ENCODE assay signal across 27 cellular contexts in genomic region chr6:127550403-127550802, GRCh38. TPM values are rescaled to one million over a fixed set of nuclear protein-coding genes. Genes with fewer than 3 reads are reported as not detected.
DNase-seq lines count a peak whose midpoint lies in the region; ATAC-seq, FAIRE-seq and TF ChIP-seq lines count a peak whose summit lies in the region.
"Had no signal": no experiment of that assay in that cellular context is flagged by ENCODE, and none has a peak within 500 bp of the region (broad histone marks: within the 10 kb centered on the region; RNA-seq: fewer than 3 reads in every experiment).

No MANE protein-coding gene starts in this region.

- H3K36me3 Mint-ChIP-seq in astrocyte (ENCODE audit: low read depth, unreplicated experiment) (no peaks in the 10 kb centered on the region), Caco-2 (ENCODE audit: insufficient read depth, unreplicated experiment) (no peaks in the 10 kb centered on the region)
- H3K36me3 Mint-ChIP-seq: CD8-positive, alpha-beta T cell; natural killer cell; stimulated activated naive B cell treated with anti-CD40 and anti-IgM and Interleukin-4, amounts not matched to agents 10 μg/mL and 1 μg/mL and 100 μg/mL, for 72 hours had no signal

- POLR2A ChIA-PET in Caco-2 (lab: Charles Lee), result no interaction called here

- H3K4me3 ChIP-seq in astrocyte (ENCODE audit: insufficient read depth, low read depth, low read length) (no peak overlapping the region), foreskin fibroblast (ENCODE audit: low read depth in 1 of 2, low read length in 2 of 2) (no peak overlapping the region), upper lobe of right lung (no peak overlapping the region), Caco-2 (ENCODE audit: low read depth, low read length) (no peak overlapping the region), testis (no peak overlapping the region)
- H3K4me3 ChIP-seq: gastrocnemius medialis, PC-9, psoas muscle, SK-N-MC had no signal

- ATAC-seq in upper lobe of right lung (peak; percentile 76), HG03565 (IDR thresholded peaks at IDR 0.05; ENCODE audit: unreplicated experiment) (no peak)
- ATAC-seq: CD8-positive, alpha-beta T cell; gastrocnemius medialis; HCT116; HepG2; natural killer cell; psoas muscle; stimulated activated naive B cell treated with anti-CD40 and anti-IgM and Interleukin-4, amounts not matched to agents 10 μg/mL and 1 μg/mL and 100 μg/mL, for 72 hours had no signal

- no peak overlapping the region for H2AFZ ChIP-seq in astrocyte (ENCODE audit: low read depth, low read length)

- DNase-seq in NCI-H446 treated with DMSO at 0.1 percent for 48 hours (lab: John Stamatoyannopoulos, UW) (peak; percentile 22), NCI-H446 (lab: John Stamatoyannopoulos, UW) (no peak), astrocyte (ENCODE audit: low read depth) (peak; percentile 74), foreskin fibroblast (peak; percentile 59 to 78), upper lobe of right lung (no peak), Caco-2 (no peak), testis (no peak)
- DNase-seq: activated CD4-positive, alpha-beta T cell treated with anti-CD3 and anti-CD28 coated beads for 4 hours; activated CD8-positive, alpha-beta memory T cell treated with anti-CD3 and anti-CD28 coated beads, Interleukin-2, amount 50 U/mL, for 4 hours; activated naive CD4-positive, alpha-beta T cell treated with anti-CD3 and anti-CD28 coated beads for 36 hours; CD8-positive, alpha-beta T cell; gastrocnemius medialis; GF-D8; natural killer cell; NCI-H1930; NCI-H526 treated with DMSO at 0.1 percent for 48 hours; PC-9; psoas muscle; stimulated activated naive B cell treated with anti-CD40 and anti-IgM and Interleukin-4, amounts not matched to agents 10 μg/mL and 1 μg/mL and 100 μg/mL, for 72 hours; T-helper 9 cell; trophoblast cell had no signal

- H3K9me3 Mint-ChIP-seq in astrocyte (ENCODE audit: unreplicated experiment) (no peaks in the 10 kb centered on the region), Caco-2 (ENCODE audit: unreplicated experiment) (no peaks in the 10 kb centered on the region)
- H3K9me3 Mint-ChIP-seq: activated naive CD4-positive, alpha-beta T cell treated with anti-CD3 and anti-CD28 coated beads for 36 hours; CD8-positive, alpha-beta T cell; natural killer cell; stimulated activated naive B cell treated with anti-CD40 and anti-IgM and Interleukin-4, amounts not matched to agents 10 μg/mL and 1 μg/mL and 100 μg/mL, for 72 hours had no signal

- H3K9ac ChIP-seq in astrocyte (ENCODE audit: low read length), result no peak overlapping the region

- TF ChIP-seq CTCF in astrocyte (IDR thresholded peaks at IDR 0.05; ENCODE audit: insufficient read depth, low read depth, low read length), result no peak
- TF ChIP-seq CTCF in foreskin fibroblast (IDR thresholded peaks at IDR 0.05; ENCODE audit: low read depth, low read length), result no peak
- no peak for TF ChIP-seq CTCF in upper lobe of right lung (IDR thresholded peaks at IDR 0.05)
- no peak for TF ChIP-seq CTCF in Caco-2 (IDR thresholded peaks at IDR 0.05; ENCODE audit: insufficient read depth in 1 of 2, low read depth in 1 of 2, low read length in 1 of 2, severe bottlenecking in 1 of 2, unreplicated experiment in 1 of 2)
- no peak for TF ChIP-seq CTCF in testis (IDR thresholded peaks at IDR 0.05)

- no peaks in the 10 kb centered on the region for H4K20me1 ChIP-seq in astrocyte (ENCODE audit: insufficient read depth, low read length)

- H3K4me2 ChIP-seq in astrocyte (ENCODE audit: low read length), result no peak overlapping the region
- H3K4me2 ChIP-seq: PC-9 had no signal

- H3K9me3 ChIP-seq in astrocyte (ENCODE audit: insufficient read depth, low read depth, low read length), result no peaks in the 10 kb centered on the region
- H3K9me3 ChIP-seq in upper lobe of right lung, result no peaks in the 10 kb centered on the region
- H3K9me3 ChIP-seq in Caco-2, result no peaks in the 10 kb centered on the region
- no peaks in the 10 kb centered on the region for H3K9me3 ChIP-seq in testis
- H3K9me3 ChIP-seq: gastrocnemius medialis, psoas muscle had no signal

- H3K27me3 Mint-ChIP-seq in astrocyte (ENCODE audit: low read depth, unreplicated experiment), result no peaks in the 10 kb centered on the region
- no peaks in the 10 kb centered on the region for H3K27me3 Mint-ChIP-seq in Caco-2 (ENCODE audit: insufficient read depth, unreplicated experiment)

- no peak for TF ChIP-seq POLR2A in testis (IDR thresholded peaks at IDR 0.05)

- H3K36me3 ChIP-seq in astrocyte (ENCODE audit: insufficient read depth, low read length), result no peaks in the 10 kb centered on the region
- H3K36me3 ChIP-seq in upper lobe of right lung, result no peaks in the 10 kb centered on the region
- no peaks in the 10 kb centered on the region for H3K36me3 ChIP-seq in Caco-2 (ENCODE audit: control insufficient read depth, insufficient read depth, low read length)
- H3K36me3 ChIP-seq in testis (ENCODE audit: low read depth, missing control alignments), result no peaks in the 10 kb centered on the region
- H3K36me3 ChIP-seq: gastrocnemius medialis had no signal

- no TSS peak for BruUV-seq in Caco-2 (replicated peaks; lab: Mats Ljungman, UMichigan)

- peak; percentile 67 for FAIRE-seq in astrocyte (lab: Jason Lieb, UNC)
- FAIRE-seq: HepG2 had no signal

- CTCF ChIA-PET in Caco-2 (lab: Charles Lee), result no interaction called here

- H3K4me1 Mint-ChIP-seq in astrocyte (ENCODE audit: low read depth, unreplicated experiment) (peaks cover 5% of the 10 kb centered on the region), Caco-2 (ENCODE audit: low read depth, unreplicated experiment) (no peaks in the 10 kb centered on the region)
- H3K4me1 Mint-ChIP-seq: natural killer cell; stimulated activated naive B cell treated with anti-CD40 and anti-IgM and Interleukin-4, amounts not matched to agents 10 μg/mL and 1 μg/mL and 100 μg/mL, for 72 hours had no signal

- H3K27ac Mint-ChIP-seq in astrocyte (ENCODE audit: unreplicated experiment) (no peak overlapping the region), Caco-2 (ENCODE audit: unreplicated experiment) (no peak overlapping the region)
- H3K27ac Mint-ChIP-seq: activated naive CD4-positive, alpha-beta T cell treated with anti-CD3 and anti-CD28 coated beads for 36 hours; CD8-positive, alpha-beta T cell; natural killer cell; stimulated activated naive B cell treated with anti-CD40 and anti-IgM and Interleukin-4, amounts not matched to agents 10 μg/mL and 1 μg/mL and 100 μg/mL, for 72 hours had no signal

- H3K27ac ChIP-seq in astrocyte (ENCODE audit: low read depth, low read length) (no peak overlapping the region), upper lobe of right lung (no peak overlapping the region), testis (no peak overlapping the region)
- H3K27ac ChIP-seq: 22Rv1, gastrocnemius medialis, PC-9, psoas muscle, SK-N-MC had no signal

- no peaks in the 10 kb centered on the region for H3K27me3 ChIP-seq in astrocyte (ENCODE audit: insufficient read depth, low read length)
- H3K27me3 ChIP-seq in upper lobe of right lung, result peaks cover 3% of the 10 kb centered on the region
- no peaks in the 10 kb centered on the region for H3K27me3 ChIP-seq in Caco-2 (replicated peaks; ENCODE audit: control insufficient read depth, insufficient read depth, low read length)
- H3K27me3 ChIP-seq in testis, result no peaks in the 10 kb centered on the region
- H3K27me3 ChIP-seq: gastrocnemius medialis had no signal

- H3K4me3 Mint-ChIP-seq in astrocyte (ENCODE audit: unreplicated experiment), result no peak overlapping the region
- no peak overlapping the region for H3K4me3 Mint-ChIP-seq in Caco-2 (ENCODE audit: unreplicated experiment)
- H3K4me3 Mint-ChIP-seq: activated naive CD4-positive, alpha-beta T cell treated with anti-CD3 and anti-CD28 coated beads for 36 hours; CD8-positive, alpha-beta T cell; natural killer cell; stimulated activated naive B cell treated with anti-CD40 and anti-IgM and Interleukin-4, amounts not matched to agents 10 μg/mL and 1 μg/mL and 100 μg/mL, for 72 hours had no signal

- intact Hi-C loops in upper lobe of right lung (cut with DNase I) (no loop called here), Caco-2 (cut with micrococcal nuclease; ENCODE audit: unreplicated experiment) (loop anchor here (5.0 kb wide), 1 partner anchor 142 kb away; no protein-coding TSS in a partner anchor), testis (cut with DNase I; ENCODE audit: low total_unique reads) (no loop called here)

- H3K79me2 ChIP-seq in astrocyte (ENCODE audit: insufficient read depth, low read length), result no peaks in the 10 kb centered on the region

- H3K4me1 ChIP-seq in astrocyte (ENCODE audit: insufficient read depth, low read length) (peaks cover 8% of the 10 kb centered on the region), upper lobe of right lung (no peaks in the 10 kb centered on the region), Caco-2 (no peaks in the 10 kb centered on the region), testis (no peaks in the 10 kb centered on the region)
- H3K4me1 ChIP-seq: gastrocnemius medialis, psoas muscle had no signal

RNA-seq across cellular contexts. Expression of gene C6orf58, which starts 26.6 kb away (rescaled TPM):
- total RNA-seq in astrocyte, result not detected in 2 replicates
- not detected for total RNA-seq in upper lobe of right lung
- total RNA-seq in Caco-2 (2022), result not detected in 2 replicates
- total RNA-seq in testis, result not detected
- polyA plus RNA-seq in testis (ENCODE audit: insufficient read depth, low read depth, low replicate concordance), result 3.0 TPM
- total RNA-seq: activated naive CD4-positive, alpha-beta T cell treated with anti-CD3 and anti-CD28 coated beads for 36 hours; CD8-positive, alpha-beta T cell; gastrocnemius medialis; HepG2; lung microvascular endothelial cell; natural killer cell; PC-9; psoas muscle had no signal
- polyA plus RNA-seq: HepG2, psoas muscle had no signal

Comparison
In these comparisons a context has a peak if more than half of its experiments do, and no peak if none do; other contexts are left out.
1. DNase-seq: peak in NCI-H446 treated with DMSO at 0.1 percent for 48 hours (single experiment), astrocyte (single experiment) and foreskin fibroblast (2 of 2); none in NCI-H446 (0 of 2), upper lobe of right lung (single experiment), Caco-2 (0 of 2) and testis (single experiment).